In the genomic region with DNA sequence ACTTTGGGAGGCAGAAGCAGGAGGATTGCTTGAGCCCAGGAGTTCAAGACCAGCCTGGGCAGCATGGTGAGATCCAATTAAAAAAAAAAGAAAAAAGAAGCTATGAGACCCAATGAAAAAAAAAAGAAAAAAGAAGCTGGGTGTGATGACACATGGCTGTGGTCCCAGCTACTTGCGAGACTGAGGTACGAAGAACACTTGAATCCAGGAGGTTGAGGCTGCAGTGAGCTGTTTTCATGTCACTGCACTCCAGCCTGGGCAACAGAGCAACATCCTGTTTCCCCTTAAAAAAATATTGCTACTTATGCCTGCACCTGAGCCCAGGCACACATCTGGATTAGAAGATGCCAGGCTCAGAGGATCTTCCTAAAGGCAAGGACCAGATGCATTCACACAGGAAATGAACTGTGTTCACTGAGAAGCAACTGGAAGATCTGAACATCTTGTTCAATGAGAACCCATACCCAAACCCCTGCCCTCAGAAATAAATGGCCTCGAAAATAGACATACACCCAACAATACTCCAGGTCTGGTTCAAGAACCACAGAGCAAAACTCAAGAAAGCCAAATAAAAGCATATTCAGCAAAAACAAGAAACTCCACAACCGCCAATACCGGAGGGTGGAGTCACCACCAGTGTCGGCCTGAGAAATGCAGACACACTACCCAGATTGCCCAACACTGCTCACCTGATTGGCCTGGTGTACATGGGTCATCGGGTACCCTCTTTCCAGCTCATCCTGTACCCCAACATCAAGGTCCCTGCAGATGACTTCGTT, we compare ENCODE assay signal across 17 cellular contexts. TPM values are rescaled to one million over a fixed set of nuclear protein-coding genes. Genes with fewer than 3 reads are reported as not detected.
"Had no signal": no experiment of that assay in that cellular context is flagged by ENCODE, and none has a peak within 500 bp of the region (broad histone marks: within the 10 kb centered on the region; RNA-seq: fewer than 3 reads in every experiment).

No MANE protein-coding gene starts in this region.

- H3K4me1 ChIP-seq: foreskin keratinocyte, psoas muscle had no signal

- H3K27me3 Mint-ChIP-seq: activated CD4-positive, alpha-beta T cell treated with anti-CD3 and anti-CD28 coated beads, Interleukin-2, amount 10 ng/mL, durations not matched to agents 7 days and 5 days had no signal

- H3K27ac Mint-ChIP-seq: activated CD4-positive, alpha-beta T cell treated with anti-CD3 and anti-CD28 coated beads, Interleukin-2, amount 10 ng/mL, durations not matched to agents 7 days and 5 days; activated naive CD4-positive, alpha-beta T cell treated with anti-CD3 and anti-CD28 coated beads, Interleukin-2, amount 50 U/mL, for 72 hours; activated T-cell treated with anti-CD3 and anti-CD28 coated beads, Interleukin-2, amount 50 U/mL, for 24 hours; nephron; stimulated activated naive CD8-positive, alpha-beta T cell treated with anti-CD3 and anti-CD28 coated beads, Interleukin-15, Interleukin-2, amounts not matched to agents 100 ng/mL and 50 ng/mL, for 24 hours; T-helper 2 cell treated with Interferon-gamma antibody and Interleukin-4, amounts not matched to agents 5 μg/mL and 100 μg/mL, for 36 hours had no signal

- H3K4me3 ChIP-seq: cardiac muscle cell, psoas muscle, upper lobe of left lung had no signal

- ATAC-seq: activated naive CD4-positive, alpha-beta T cell treated with anti-CD3 and anti-CD28 coated beads, Interleukin-2, amount 50 U/mL, for 72 hours; foreskin keratinocyte; psoas muscle; sciatic nerve had no signal

- H3K4me3 Mint-ChIP-seq: activated CD4-positive, alpha-beta T cell treated with anti-CD3 and anti-CD28 coated beads, Interleukin-2, amount 10 ng/mL, durations not matched to agents 7 days and 5 days; activated T-cell treated with anti-CD3 and anti-CD28 coated beads, Interleukin-2, amount 50 U/mL, for 24 hours; stimulated activated naive CD8-positive, alpha-beta T cell treated with anti-CD3 and anti-CD28 coated beads, Interleukin-15, Interleukin-2, amounts not matched to agents 100 ng/mL and 50 ng/mL, for 24 hours; T-helper 2 cell treated with Interferon-gamma antibody and Interleukin-4, amounts not matched to agents 5 μg/mL and 100 μg/mL, for 36 hours had no signal

- H3K9me3 ChIP-seq: upper lobe of left lung had no signal

- H3K36me3 ChIP-seq: cardiac muscle cell had no signal

- DNase-seq: activated CD4-positive, alpha-beta T cell treated with anti-CD3 and anti-CD28 coated beads, Interleukin-2, amount 10 ng/mL, durations not matched to agents 7 days and 5 days; activated effector memory CD4-positive, alpha-beta T cell treated with Interleukin-2 at 50 U/mL for 16 hours; activated T-cell treated with anti-CD3 and anti-CD28 coated beads, Interleukin-2, amount 50 U/mL, for 24 hours; foreskin keratinocyte; glutamatergic neuron; hypothalamus; kidney glomerular epithelial cell; mesendoderm; upper lobe of left lung had no signal

- H3K27me3 ChIP-seq: foreskin keratinocyte, upper lobe of left lung had no signal

- FAIRE-seq: colon had no signal

- H3K27ac ChIP-seq: cardiac muscle cell, foreskin keratinocyte, psoas muscle, upper lobe of left lung had no signal

RNA-seq across cellular contexts. Expression of a gene that starts 53.5 kb away (rescaled TPM):
- polyA plus RNA-seq: foreskin keratinocyte had no signal
